In genomic region chr12:71685961-71686657, GRCh38 we compare ENCODE assay signal across 1 cellular context.
TF ChIP-seq lines count a peak whose summit lies in the region.

Gene TMEM19 (plus strand): TSS chr12:71686082. CDS start chr12:71686681, 599 bp downstream.

TF ChIP-seq in HepG2, 621 proteins besides CTCF, POLR2A, EP300 and RAD21 (continued from another document and continues in another):
- TF ChIP-seq KIAA2018 (CRISPR knock-in tag; IDR thresholded peaks at IDR 0.05; ENCODE audit: borderline replicate concordance) (no peak), AGO1 (IDR thresholded peaks at IDR 0.05; ENCODE audit: low read depth, low read length, poor library complexity, severe bottlenecking) (no peak), ZBTB37 (CRISPR knock-in tag; IDR thresholded peaks at IDR 0.05) (no peak), ZFP36L2 (CRISPR knock-in tag; IDR thresholded peaks at IDR 0.05) (no peak), ZNF740 (CRISPR knock-in tag; IDR thresholded peaks at IDR 0.05) (no peak), ELF4 (CRISPR knock-in tag; IDR thresholded peaks at IDR 0.05; ENCODE audit: borderline replicate concordance) (no peak), SOX5 (CRISPR knock-in tag; IDR thresholded peaks at IDR 0.05; ENCODE audit: borderline replicate concordance) (peak; percentile 56; the same call in 1 of the 2 replicates), PHF5A (CRISPR knock-in tag; IDR thresholded peaks at IDR 0.05; ENCODE audit: low read depth, unreplicated experiment) (no peak), HNF1B (CRISPR knock-in tag; IDR thresholded peaks at IDR 0.05) (peak; percentile 87), CERS6 (CRISPR knock-in tag; IDR thresholded peaks at IDR 0.05) (no peak), RFXANK (CRISPR knock-in tag; IDR thresholded peaks at IDR 0.05) (peak; percentile 77; the same call in 1 of the 2 replicates), BCL3 (CRISPR knock-in tag; IDR thresholded peaks at IDR 0.05) (peak; percentile 92), ZNF713 (CRISPR knock-in tag; IDR thresholded peaks at IDR 0.05) (0 out of 2 replicates have a peak, but pooled peaks have one; percentile 35), ZNF891 (CRISPR knock-in tag; IDR thresholded peaks at IDR 0.05) (peak; percentile 81), ZNF788 (CRISPR knock-in tag; IDR thresholded peaks at IDR 0.05; ENCODE audit: borderline replicate concordance) (peak; percentile 88), NR2F1 (CRISPR knock-in tag; IDR thresholded peaks at IDR 0.05) (peak; percentile 80 to 87), MTA1 (CRISPR knock-in tag; IDR thresholded peaks at IDR 0.05; ENCODE audit: borderline replicate concordance) (peak; percentile 93), FOSL2 (CRISPR knock-in tag; IDR thresholded peaks at IDR 0.05) (peak; percentile 62), CBX1 (IDR thresholded peaks at IDR 0.05; ENCODE audit: low read depth) (peak; percentile 38), PRMT3 (CRISPR knock-in tag; IDR thresholded peaks at IDR 0.05; ENCODE audit: borderline replicate concordance, low read depth) (0 out of 2 replicates have a peak, but pooled peaks have one; percentile 36), ZNF552 (CRISPR knock-in tag; IDR thresholded peaks at IDR 0.05; ENCODE audit: borderline replicate concordance) (no peak), NFIB (CRISPR knock-in tag; IDR thresholded peaks at IDR 0.05; ENCODE audit: borderline replicate concordance) (no peak), ZNF567 (CRISPR knock-in tag; IDR thresholded peaks at IDR 0.05; ENCODE audit: borderline replicate concordance) (peak; percentile 97; the same call in 1 of the 2 replicates), RXRB (CRISPR knock-in tag; IDR thresholded peaks at IDR 0.05; ENCODE audit: borderline replicate concordance) (peak; percentile 59), ZNF850 (CRISPR knock-in tag; conservative IDR thresholded peaks at IDR 0.05) (0 out of 2 replicates have a peak, but pooled peaks have one; percentile 68), ZNF598 (CRISPR knock-in tag; IDR thresholded peaks at IDR 0.05; ENCODE audit: borderline replicate concordance) (peak; percentile 83; the same call in 1 of the 2 replicates), ZBTB43 (CRISPR knock-in tag; conservative IDR thresholded peaks at IDR 0.05) (no peak), SOX13 (IDR thresholded peaks at IDR 0.05) (no peak), SOX13 (CRISPR knock-in tag; conservative IDR thresholded peaks at IDR 0.05 in 1 of 2, IDR thresholded peaks at IDR 0.05 in 1 of 2) (no peak; a peak in 1 of 4 replicates), TBL1XR1 (IDR thresholded peaks at IDR 0.05; ENCODE audit: borderline replicate concordance, low read length, partially characterized antibody) (peak; percentile 79), ATF3 (CRISPR knock-in tag; IDR thresholded peaks at IDR 0.05) (peak; percentile 31; the same call in 1 of the 2 replicates), ZNF580 (CRISPR knock-in tag; IDR thresholded peaks at IDR 0.05; ENCODE audit: borderline replicate concordance, low read depth) (peak; percentile 75), FOXA1 (IDR thresholded peaks at IDR 0.05) (no peak), FOXA1 (CRISPR knock-in tag; IDR thresholded peaks at IDR 0.05) (0 out of 2 replicates have a peak, but pooled peaks have one; percentile 11), MLX (CRISPR knock-in tag; IDR thresholded peaks at IDR 0.05) (peak; percentile 89), ZNF878 (CRISPR knock-in tag; IDR thresholded peaks at IDR 0.05) (peak; percentile 88; the same call in 1 of the 2 replicates), CREB3 (CRISPR knock-in tag; IDR thresholded peaks at IDR 0.05) (no peak), GMEB1 (CRISPR knock-in tag; IDR thresholded peaks at IDR 0.05; ENCODE audit: borderline replicate concordance) (peak; percentile 87), YEATS2 (CRISPR knock-in tag; IDR thresholded peaks at IDR 0.05; ENCODE audit: borderline replicate concordance) (peak; percentile 82; the same call in 1 of the 2 replicates), KLF13 (CRISPR knock-in tag; IDR thresholded peaks at IDR 0.05) (0 out of 2 replicates have a peak, but pooled peaks have one; percentile 76), ZNF556 (CRISPR knock-in tag; IDR thresholded peaks at IDR 0.05; ENCODE audit: borderline replicate concordance) (peak; percentile 77; the same call in 1 of the 2 replicates), RBM39 (IDR thresholded peaks at IDR 0.05; ENCODE audit: low read depth, low read length, poor library complexity, severe bottlenecking) (peak; percentile 81)
